14 cellular contexts compared by ENCODE assay signal in the genomic region with DNA sequence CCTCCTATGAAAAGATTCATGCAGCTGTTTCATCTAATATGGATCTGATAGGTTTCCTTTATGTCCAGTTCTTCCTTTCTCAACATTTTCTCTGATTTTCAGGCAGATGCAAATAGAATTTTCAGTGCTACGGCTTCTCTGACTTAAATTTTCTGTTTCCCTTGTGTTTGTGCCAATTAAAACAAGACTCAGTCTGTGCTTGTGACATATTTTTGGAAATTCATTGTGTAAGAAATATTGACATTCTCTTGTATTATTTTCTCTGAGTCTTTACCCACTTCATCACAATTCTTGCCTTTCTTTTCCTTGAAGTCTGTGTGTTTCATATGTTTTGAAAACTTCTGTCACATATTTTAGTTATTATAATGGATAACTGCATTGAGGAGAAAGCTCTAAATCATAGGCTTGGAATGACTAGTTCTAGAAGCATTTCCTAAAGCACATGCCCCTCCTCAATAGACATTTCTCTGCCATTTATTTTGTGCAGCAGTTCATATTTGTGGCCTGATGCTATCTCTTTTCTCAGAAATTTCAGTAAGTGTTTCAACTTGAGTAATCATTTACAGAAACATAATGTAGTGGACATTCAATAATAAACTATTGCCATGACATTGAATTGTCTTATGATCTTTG.
DNase-seq lines count a peak whose midpoint lies in the region; ATAC-seq, FAIRE-seq and TF ChIP-seq lines count a peak whose summit lies in the region.
"Had no signal": no experiment of that assay in that cellular context is flagged by ENCODE, and none has a peak within 500 bp of the region (broad histone marks: within the 10 kb centered on the region; RNA-seq: fewer than 3 reads in every experiment).

No MANE protein-coding gene starts in this region.

- H3K9me3 Mint-ChIP-seq in chondrocyte (ENCODE audit: low read depth): peaks cover 12% of the 10 kb centered on the region

- H3K4me1 ChIP-seq in A549 (peaks cover 5% of the 10 kb centered on the region; the same call in 1 of the 3 replicates), left lung (no peaks in the 10 kb centered on the region)
- H3K4me1 ChIP-seq: BLaER1 treated with 17β-estradiol and CSF1 and Interleukin-3, amounts not matched to agents 10 nM and 100 nM; Peyer's patch; transverse colon had no signal

- H3K4me2 ChIP-seq in A549: peak overlapping the region; percentile 26; the same call in 2 of the 3 replicates
- H3K4me2 ChIP-seq: BLaER1 treated with 17β-estradiol and CSF1 and Interleukin-3, amounts not matched to agents 10 nM and 100 nM had no signal

- no peaks in the 10 kb centered on the region for H3K27me3 ChIP-seq in left lung
- H3K27me3 ChIP-seq: BLaER1 treated with 17β-estradiol and CSF1 and Interleukin-3, amounts not matched to agents 10 nM and 100 nM; Peyer's patch; transverse colon had no signal

- POLR2A ChIA-PET in A549 (lab: Yijun Ruan, JAX): no interaction called here

- peak in 1 of 2 experiments; percentile 38 for DNase-seq in A549 (ENCODE audit: low read depth in 1 of 2, low spot score in 1 of 2)
- DNase-seq in HTR-8/SVneo (ENCODE audit: insufficient read length, low spot score): peak; percentile 76
- no peak for DNase-seq in chondrocyte (ENCODE audit: low spot score)
- no peak for DNase-seq in left lung
- DNase-seq in T-helper 9 cell: no peak
- DNase-seq in AML-193 (lab: John Stamatoyannopoulos, UW): no peak
- DNase-seq: activated CD4-positive, alpha-beta T cell treated with anti-CD3 and anti-CD28 coated beads for 36 hours; NCI-H2081 treated with DMSO at 0.1 percent for 48 hours; Peyer's patch; transverse colon had no signal

- peak overlapping the region; percentile 11 for H3K4me3 Mint-ChIP-seq in chondrocyte (ENCODE audit: unreplicated experiment)
- H3K4me3 Mint-ChIP-seq: activated CD4-positive, alpha-beta T cell treated with anti-CD3 and anti-CD28 coated beads for 36 hours; activated naive CD8-positive, alpha-beta T cell had no signal

- ATAC-seq in A549 (peak; percentile 64 to 66; a peak in 5 of 6 replicates), left lung (peak; percentile 50), GM21390 (IDR thresholded peaks at IDR 0.05; ENCODE audit: unreplicated experiment) (no peak), GM18517 (IDR thresholded peaks at IDR 0.05; ENCODE audit: unreplicated experiment) (no peak)
- ATAC-seq: activated CD4-positive, alpha-beta T cell treated with anti-CD3 and anti-CD28 coated beads for 36 hours had no signal

- H3K27me3 Mint-ChIP-seq in chondrocyte (ENCODE audit: low read depth): no peaks in the 10 kb centered on the region
- H3K27me3 Mint-ChIP-seq: activated CD4-positive, alpha-beta T cell treated with anti-CD3 and anti-CD28 coated beads for 36 hours had no signal

- intact Hi-C loops in left lung (cut with DNase I): no loop called here

- peaks cover 50% of the 10 kb centered on the region for H3K4me1 Mint-ChIP-seq in chondrocyte (ENCODE audit: low read depth)
- H3K4me1 Mint-ChIP-seq: activated CD4-positive, alpha-beta T cell treated with anti-CD3 and anti-CD28 coated beads for 36 hours had no signal

- H3K36me3 Mint-ChIP-seq in chondrocyte (ENCODE audit: low read depth): peaks cover 8% of the 10 kb centered on the region

- no peak overlapping the region for H3K27ac ChIP-seq in A549
- peak overlapping the region; percentile 15 to 53 for H3K27ac ChIP-seq in left lung
- H3K27ac ChIP-seq: BLaER1 treated with 17β-estradiol and CSF1 and Interleukin-3, amounts not matched to agents 10 nM and 100 nM; Peyer's patch; transverse colon had no signal

- H3K27ac Mint-ChIP-seq in chondrocyte (ENCODE audit: unreplicated experiment): peak overlapping the region; percentile 97
- H3K27ac Mint-ChIP-seq: activated CD4-positive, alpha-beta T cell treated with anti-CD3 and anti-CD28 coated beads for 36 hours; activated naive CD8-positive, alpha-beta T cell had no signal

- H3K36me3 ChIP-seq in left lung: no peaks in the 10 kb centered on the region
- H3K36me3 ChIP-seq: BLaER1 treated with 17β-estradiol and CSF1 and Interleukin-3, amounts not matched to agents 10 nM and 100 nM; Peyer's patch; transverse colon had no signal

- TF ChIP-seq POLR2A in A549 (IDR thresholded peaks at IDR 0.05; ENCODE audit: low read length): no peak

- FAIRE-seq in A549 (lab: Jason Lieb, UNC) (no peak), HTR-8/SVneo (lab: Jason Lieb, UNC) (no peak)

- no peak for TF ChIP-seq CTCF in A549 (IDR thresholded peaks at IDR 0.05)
- TF ChIP-seq CTCF in chondrocyte (IDR thresholded peaks at IDR 0.05): no peak
- TF ChIP-seq CTCF in left lung (IDR thresholded peaks at IDR 0.05): no peak

- H3K4me3 ChIP-seq in A549 (no peak overlapping the region), left lung (no peak overlapping the region)
- H3K4me3 ChIP-seq: BLaER1 treated with 17β-estradiol and CSF1 and Interleukin-3, amounts not matched to agents 10 nM and 100 nM; Peyer's patch; transverse colon had no signal

- CTCF ChIA-PET in A549 (lab: Yijun Ruan, JAX): interaction anchor here (1.2 kb wide), 1 partner anchor 11 kb away, joined by 4 read pairs; no protein-coding TSS in a partner anchor

- no peak for TF ChIP-seq EP300 in A549 (IDR thresholded peaks at IDR 0.05)

- H3K9me3 ChIP-seq in A549 (0 out of 3 replicates have a peak, but pooled peaks cover 2% of the 10 kb centered on the region), left lung (peaks cover 0 to 7% of the 10 kb centered on the region in 2 donors)
- H3K9me3 ChIP-seq: Peyer's patch, transverse colon had no signal

- WGBS in A549 (ENCODE audit: missing lambda C conversion rate): 17% methylated on average over 1 of the region's 1 CpG

- TF ChIP-seq RAD21 in A549 (conservative IDR thresholded peaks at IDR 0.05 in 1 of 2, IDR thresholded peaks at IDR 0.05 in 1 of 2): no peak

TF ChIP-seq in A549, 52 proteins besides CTCF, POLR2A, EP300 and RAD21:
- TF ChIP-seq MYC (IDR thresholded peaks at IDR 0.05; ENCODE audit: borderline replicate concordance, low read length): no peak
- TF ChIP-seq KDM5A (IDR thresholded peaks at IDR 0.05): no peak
- no peak for TF ChIP-seq ZNF302 (CRISPR knock-in tag; IDR thresholded peaks at IDR 0.05)
- TF ChIP-seq GATA3 (IDR thresholded peaks at IDR 0.05; ENCODE audit: borderline replicate concordance): no peak; the same call in 1 of the 2 replicates
- TF ChIP-seq RFX5 (IDR thresholded peaks at IDR 0.05): no peak
- no peak for TF ChIP-seq FOSL2 (IDR thresholded peaks at IDR 0.05)
- 0 out of 2 replicates have a peak, but pooled peaks have one; percentile 29 for TF ChIP-seq FOSL2 (CRISPR knock-in tag; IDR thresholded peaks at IDR 0.05)

Comparison
In these comparisons a context has a peak if more than half of its experiments do, and no peak if none do; other contexts are left out.
1. ATAC-seq: peak in A549 (2 of 2) and left lung (single experiment); none in GM21390 (single experiment) and GM18517 (single experiment).
2. H3K27ac ChIP-seq: peak in left lung (2 of 2); none in A549 (0 of 2).